Comparison of ENCODE assay signal across 8 cellular contexts in the genomic region with DNA sequence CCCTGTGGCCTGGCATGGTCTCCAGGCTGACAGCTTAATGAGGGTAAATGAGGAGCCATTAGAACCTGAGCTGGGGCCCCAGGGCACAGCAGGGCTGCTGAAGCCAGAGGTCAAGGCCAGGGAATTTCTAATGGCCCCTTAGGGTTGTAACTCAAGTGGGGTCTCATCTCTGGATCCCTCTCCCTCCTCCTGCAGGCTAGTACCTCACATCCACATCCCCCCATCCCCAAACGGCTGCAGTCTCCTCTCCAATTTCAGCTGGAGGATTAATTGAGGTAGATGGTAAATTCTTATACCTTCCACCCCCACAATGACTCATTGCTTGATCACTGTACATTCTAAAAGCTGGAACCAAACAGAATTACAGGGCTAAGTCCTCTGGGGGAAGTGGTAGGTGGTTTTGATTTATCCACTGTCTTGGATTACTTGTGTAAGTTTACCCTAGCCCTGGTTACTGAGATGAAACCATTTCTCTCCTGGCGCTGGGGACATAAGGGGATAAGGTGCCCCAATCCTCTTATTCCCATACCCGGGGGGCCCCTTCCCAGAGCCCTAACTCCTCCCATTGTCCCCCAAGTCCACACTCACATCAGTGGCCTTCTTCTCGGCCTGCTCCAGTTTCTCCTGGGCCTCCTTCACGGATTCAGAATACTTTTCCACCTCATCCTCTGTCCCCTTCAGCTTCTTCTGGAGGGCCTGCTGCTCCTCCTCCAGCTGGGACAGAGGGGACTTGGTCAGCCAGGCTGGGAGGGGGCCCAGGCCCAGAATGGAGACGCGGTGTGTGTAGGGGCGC. TPM values are rescaled to one million over a fixed set of nuclear protein-coding genes. Genes with fewer than 3 reads are reported as not detected.
DNase-seq lines count a peak whose midpoint lies in the region; ATAC-seq, FAIRE-seq and TF ChIP-seq lines count a peak whose summit lies in the region.

No MANE protein-coding gene starts in this region.

- peak overlapping the region; percentile 88 for H3K4me2 ChIP-seq in neuronal stem cell (ENCODE audit: insufficient read depth, low read length, poor library complexity, severe bottlenecking)

- no peak overlapping the region for H3K27ac ChIP-seq in neuronal stem cell (replicated peaks; ENCODE audit: low read length)

- no peaks in the 10 kb centered on the region for H3K27me3 ChIP-seq in neuronal stem cell (ENCODE audit: control insufficient read depth in 3 of 3, insufficient read depth in 3 of 3, low read depth in 1 of 3, low read length in 3 of 3)
- no peaks in the 10 kb centered on the region for H3K27me3 ChIP-seq in HAP-1 (ENCODE audit: low read depth)

- peak overlapping the region; percentile 99 for H3K18ac ChIP-seq in neuronal stem cell (ENCODE audit: low read length)

- H2AK5ac ChIP-seq in neuronal stem cell (ENCODE audit: low read depth, low read length), result peak overlapping the region; percentile 76

- H2AFZ ChIP-seq in neuronal stem cell (ENCODE audit: low read length), result peak overlapping the region; percentile 17

- H2BK5ac ChIP-seq in neuronal stem cell (ENCODE audit: low read length), result peak overlapping the region; percentile 91

- in situ Hi-C loops in HAP-1 (cut with MboI; ENCODE audit: low sequenced_read_pairs), result no loop called here

- peak; percentile 69 for DNase-seq in GM03348 (ENCODE audit: low spot score)
- DNase-seq in RCC 7860 (ENCODE audit: low spot score), result peak; percentile 78
- DNase-seq in epithelial cell of esophagus (ENCODE audit: low read depth), result peak; percentile 82
- no peak for DNase-seq in neuronal stem cell (ENCODE audit: low spot score)
- DNase-seq in UCSD-AML1 (lab: John Stamatoyannopoulos, UW; ENCODE audit: unreplicated experiment), result no peak
- no peak for DNase-seq in RPMI8226
- DNase-seq in HAP-1 (ENCODE audit: low spot score in 2 of 2), result no peak

- no peak overlapping the region for H2BK12ac ChIP-seq in neuronal stem cell (ENCODE audit: low read length)

- no peak for ATAC-seq in GM21528 (IDR thresholded peaks at IDR 0.05; ENCODE audit: low FRiP score, unreplicated experiment)

- no peak for TF ChIP-seq CTCF in epithelial cell of esophagus (IDR thresholded peaks at IDR 0.05; ENCODE audit: insufficient read depth, low read depth, low read length, missing control alignments)

- peaks cover 13 to 19% of the 10 kb centered on the region in 2 donors for H3K36me3 ChIP-seq in neuronal stem cell (replicated peaks in 1 of 2; ENCODE audit: control insufficient read depth in 2 of 2, insufficient read depth in 2 of 2, low read length in 2 of 2)
- no peaks in the 10 kb centered on the region; the same call in 1 of the 2 replicates for H3K36me3 ChIP-seq in HAP-1 (replicated peaks)

- H3K4me3 ChIP-seq in epithelial cell of esophagus (ENCODE audit: low read length) (peak overlapping the region; percentile 58), neuronal stem cell (ENCODE audit: low read length in 2 of 2) (peak overlapping the region in 1 of 2 donors; percentile 86), HAP-1 (no peak overlapping the region)

- H4K8ac ChIP-seq in neuronal stem cell (ENCODE audit: low read depth, low read length), result no peak overlapping the region

- H3K9ac ChIP-seq in neuronal stem cell (ENCODE audit: low read depth, low read length, poor library complexity), result peak overlapping the region; percentile 98

- peak; percentile 86 for FAIRE-seq in RCC 7860 (lab: Jason Lieb, UNC)

- peaks cover 12 to 21% of the 10 kb centered on the region in 2 donors for H3K4me1 ChIP-seq in neuronal stem cell (ENCODE audit: control insufficient read depth in 2 of 2, insufficient read depth in 1 of 2, low read depth in 1 of 2, low read length in 2 of 2)
- no peaks in the 10 kb centered on the region; the same call in 1 of the 2 replicates for H3K4me1 ChIP-seq in HAP-1

- no CpG with 5 or more reads among the region's 8 CpGs for WGBS in neuronal stem cell (ENCODE audit: extremely low coverage in 2 of 2, insufficient read length in 2 of 2, insufficient replicate concordance in 1 of 2), 2 donors

- H4K91ac ChIP-seq in neuronal stem cell (ENCODE audit: low read depth, low read length, poor library complexity), result no peak overlapping the region

- H2BK120ac ChIP-seq in neuronal stem cell (ENCODE audit: low read depth, low read length), result peak overlapping the region; percentile 75

- H3K79me1 ChIP-seq in neuronal stem cell (ENCODE audit: low read depth, low read length), result peaks cover 6% of the 10 kb centered on the region

- peak overlapping the region; percentile 4 for H3K23ac ChIP-seq in neuronal stem cell (ENCODE audit: low read depth, low read length, poor library complexity)

- H3K14ac ChIP-seq in neuronal stem cell (ENCODE audit: low read length), result no peak overlapping the region

- H3K9me3 ChIP-seq in neuronal stem cell (replicated peaks in 1 of 2; ENCODE audit: control insufficient read depth in 2 of 2, insufficient read depth in 1 of 2, low read depth in 1 of 2, low read length in 2 of 2), result no peaks in the 10 kb centered on the region
- H3K9me3 ChIP-seq in HAP-1, result no peaks in the 10 kb centered on the region

- no peak overlapping the region for H3K4ac ChIP-seq in neuronal stem cell (ENCODE audit: low read length)

- peak overlapping the region; percentile 35 for H2BK15ac ChIP-seq in neuronal stem cell (ENCODE audit: low read length)

RNA-seq across cellular contexts. Expression of gene TPM2, which starts 1.0 kb away (rescaled TPM):
- polyA plus RNA-seq in neuronal stem cell (2013, experiment 1 of 2), result 345 TPM
- 336 TPM for polyA plus RNA-seq in neuronal stem cell (2013, experiment 2 of 2)

RNA-seq across cellular contexts. Expression of gene CA9, which starts 15.0 kb away (rescaled TPM):
- polyA plus RNA-seq in neuronal stem cell (2013, experiment 1 of 2), result 1.1 TPM
- polyA plus RNA-seq in neuronal stem cell (2013, experiment 2 of 2), result 1.7 TPM

RNA-seq across cellular contexts. Expression of gene ARHGEF39, which starts 23.8 kb away (rescaled TPM):
- polyA plus RNA-seq in neuronal stem cell (2013, experiment 1 of 2), result 22.9 TPM
- polyA plus RNA-seq in neuronal stem cell (2013, experiment 2 of 2), result 23.5 TPM

RNA-seq across cellular contexts. Expression of gene CCDC107, which starts 30.7 kb away (rescaled TPM):
- polyA plus RNA-seq in neuronal stem cell (2013, experiment 1 of 2), result 15.3 TPM
- 15.5 TPM for polyA plus RNA-seq in neuronal stem cell (2013, experiment 2 of 2)

RNA-seq across cellular contexts. Expression of gene RMRP, which starts 30.9 kb away (rescaled TPM):
- not detected for polyA plus RNA-seq in neuronal stem cell (2013, experiment 1 of 2)
- polyA plus RNA-seq in neuronal stem cell (2013, experiment 2 of 2), result 4.7 TPM

Comparison
In these comparisons a context has a peak if more than half of its experiments do, and no peak if none do; other contexts are left out.
1. DNase-seq: peak in GM03348 (single experiment), RCC 7860 (single experiment) and epithelial cell of esophagus (single experiment); none in neuronal stem cell (single experiment), UCSD-AML1 (single experiment), RPMI8226 (single experiment) and HAP-1 (0 of 2).